ENCODE assay signal across 1 cellular context in genomic region chr2:54482725-54483124, GRCh38.
TF ChIP-seq lines count a peak whose summit lies in the region.

No MANE protein-coding gene starts in this region.

TF ChIP-seq in GM23338, 12 proteins besides CTCF, POLR2A, EP300 and RAD21 (continued from another document):
- TF ChIP-seq REST (IDR thresholded peaks at IDR 0.05; ENCODE audit: unreplicated experiment) (no peak), CREB1 (CRISPR knock-in tag; IDR thresholded peaks at IDR 0.05; ENCODE audit: low read depth) (no peak), POLR2AphosphoS5 (IDR thresholded peaks at IDR 0.05; ENCODE audit: low read depth) (no peak)
TF ChIP-seq in GM23338: peak in this region for 0.
